In genomic region chr1:209430821-209431259, GRCh38 we compare ENCODE assay signal across 30 cellular contexts.
A peak's percentile ranks its signal among the peaks of the same experiment; 100 is the strongest.
DNase-seq lines count a peak whose midpoint lies in the region; ATAC-seq, FAIRE-seq and TF ChIP-seq lines count a peak whose summit lies in the region.
"Had no signal": no experiment of that assay in that cellular context is flagged by ENCODE, and none has a peak within 500 bp of the region (broad histone marks: within the 10 kb centered on the region; RNA-seq: fewer than 3 reads in every experiment).

No MANE protein-coding gene starts in this region.

- peaks cover 31% of the 10 kb centered on the region for H3K36me3 ChIP-seq in PC-3 (ENCODE audit: low read depth, low read length)
- H3K36me3 ChIP-seq in esophagus (ENCODE audit: control insufficient read depth in 2 of 2, insufficient read depth in 2 of 2, low read length in 1 of 2), result peaks cover 0 to 13% of the 10 kb centered on the region in 2 donors
- H3K36me3 ChIP-seq: esophagus muscularis mucosa, gastroesophageal sphincter, MG63, neutrophil, upper lobe of left lung had no signal

- H3K4me1 ChIP-seq in PC-3 (ENCODE audit: insufficient read depth, low read length) (peaks cover 62% of the 10 kb centered on the region), esophagus (ENCODE audit: control insufficient read depth in 2 of 2, insufficient read depth in 2 of 2, low read length in 1 of 2) (peaks cover 3 to 4% of the 10 kb centered on the region in 2 donors)
- H3K4me1 ChIP-seq: esophagus muscularis mucosa, gastroesophageal sphincter, upper lobe of left lung had no signal

- peak overlapping the region; percentile 88 for H3K4me3 ChIP-seq in PC-3 (ENCODE audit: low read length)
- peak overlapping the region; percentile 66 to 78 for H3K4me3 ChIP-seq in esophagus (ENCODE audit: low read depth in 1 of 2, low read length in 2 of 2)
- H3K4me3 ChIP-seq: A549, esophagus muscularis mucosa, gastroesophageal sphincter, MG63, upper lobe of left lung had no signal

- CTCF ChIA-PET in PC-3 (lab: Charles Lee), result no interaction called here

- POLR2A ChIA-PET in PC-3 (lab: Charles Lee; ENCODE audit: unreplicated experiment), result no interaction called here

- H3K4me3 Mint-ChIP-seq in osteocyte (ENCODE audit: unreplicated experiment), result no peak overlapping the region
- H3K4me3 Mint-ChIP-seq: activated T-cell treated with anti-CD3 and anti-CD28 coated beads, Interleukin-2, amount 50 U/mL, for 4 hours; stimulated activated naive CD8-positive, alpha-beta T cell treated with anti-CD3 and anti-CD28 coated beads, Interleukin-15, amount 100 ng/mL, for 72 hours had no signal

- intact Hi-C loops in PC-3 (cut with micrococcal nuclease), result loop anchor here (10.0 kb wide), 1 partner anchor 356 kb away; no protein-coding TSS in a partner anchor

- ATAC-seq in PC-3, result no peak
- ATAC-seq: A549; activated T-cell treated with anti-CD3 and anti-CD28 coated beads, Interleukin-2, amount 50 U/mL, for 4 hours; gastroesophageal sphincter; Right ventricle myocardium inferior; stimulated activated naive CD8-positive, alpha-beta T cell treated with anti-CD3 and anti-CD28 coated beads, Interleukin-15, amount 100 ng/mL, for 72 hours had no signal

- H3K27ac ChIP-seq in PC-3 (ENCODE audit: low read length) (peak overlapping the region; percentile 88), esophagus (ENCODE audit: low read depth in 2 of 2, low read length in 1 of 2) (peak overlapping the region; percentile 90 to 94)
- H3K27ac ChIP-seq: A549, esophagus muscularis mucosa, gastroesophageal sphincter, HL-60, neutrophil, upper lobe of left lung had no signal

- peaks cover 48% of the 10 kb centered on the region for H3K79me2 ChIP-seq in PC-3 (ENCODE audit: low read length)

- no peaks in the 10 kb centered on the region for H3K27me3 ChIP-seq in PC-3 (ENCODE audit: low read length)
- no peaks in the 10 kb centered on the region for H3K27me3 ChIP-seq in esophagus (ENCODE audit: control insufficient read depth in 1 of 2, insufficient read depth in 2 of 2, low read length in 2 of 2)
- H3K27me3 ChIP-seq: esophagus muscularis mucosa, MG63, upper lobe of left lung had no signal

- peak overlapping the region; percentile 65; the same call in 1 of the 2 replicates for H3K9ac ChIP-seq in PC-3 (ENCODE audit: low read length)

- H3K27ac Mint-ChIP-seq in osteocyte (ENCODE audit: unreplicated experiment), result no peak overlapping the region
- H3K27ac Mint-ChIP-seq: stimulated activated naive CD8-positive, alpha-beta T cell treated with anti-CD3 and anti-CD28 coated beads, Interleukin-15, amount 100 ng/mL, for 72 hours had no signal

- H2AFZ ChIP-seq in PC-3 (ENCODE audit: low read length), result no peak overlapping the region

- TF ChIP-seq CTCF in PC-3 (conservative IDR thresholded peaks at IDR 0.05; ENCODE audit: low read depth, low read length) (no peak), osteocyte (IDR thresholded peaks at IDR 0.05) (no peak)

- no peaks in the 10 kb centered on the region for H3K4me1 Mint-ChIP-seq in osteocyte (ENCODE audit: unreplicated experiment)

- H3K9me2 ChIP-seq in PC-3 (replicated peaks; ENCODE audit: low read length), result no peaks in the 10 kb centered on the region

- no peak for FAIRE-seq in RCC 7860 (lab: Jason Lieb, UNC)
- no peak for FAIRE-seq in H54 (lab: Jason Lieb, UNC)
- FAIRE-seq: A549, GM18507, TTC549 had no signal

- no peak for TF ChIP-seq POLR2A in H54 (IDR thresholded peaks at IDR 0.05; ENCODE audit: low read depth, low read length)

- H3K4me2 ChIP-seq in PC-3 (ENCODE audit: low read length), result peak overlapping the region; percentile 83
- H3K4me2 ChIP-seq: A549 had no signal

- no peaks in the 10 kb centered on the region for H3K9me3 ChIP-seq in PC-3 (ENCODE audit: low read length)
- H3K9me3 ChIP-seq in esophagus (ENCODE audit: control insufficient read depth in 2 of 2, insufficient read depth in 1 of 2, low read depth in 1 of 2, low read length in 1 of 2), result no peaks in the 10 kb centered on the region
- H3K9me3 ChIP-seq: A549, esophagus muscularis mucosa, gastroesophageal sphincter, MG63, neutrophil, upper lobe of left lung had no signal

- no peaks in the 10 kb centered on the region for H3K36me3 Mint-ChIP-seq in osteocyte (ENCODE audit: unreplicated experiment)

- H4K20me1 ChIP-seq in PC-3 (ENCODE audit: low read length), result no peaks in the 10 kb centered on the region

- peaks cover 42% of the 10 kb centered on the region for H3F3A ChIP-seq in PC-3 (ENCODE audit: low read length, unreplicated experiment)

- H3K9me3 Mint-ChIP-seq in osteocyte (ENCODE audit: unreplicated experiment), result no peaks in the 10 kb centered on the region
- H3K9me3 Mint-ChIP-seq: activated T-cell treated with anti-CD3 and anti-CD28 coated beads, Interleukin-2, amount 50 U/mL, for 4 hours; stimulated activated naive CD8-positive, alpha-beta T cell treated with anti-CD3 and anti-CD28 coated beads, Interleukin-15, amount 100 ng/mL, for 72 hours had no signal

- BruUV-seq in PC-3 (replicated peaks; lab: Mats Ljungman, UMichigan), result no TSS peak

- DNase-seq in DMS79 (lab: John Stamatoyannopoulos, UW), result peak; percentile 27
- DNase-seq in PC-3, result no peak
- peak; percentile 68 for DNase-seq in osteocyte (ENCODE audit: extremely low spot score, unreplicated experiment)
- DNase-seq in NCI-H2171 (lab: John Stamatoyannopoulos, UW), result no peak
- DNase-seq in RCC 7860 (ENCODE audit: low spot score), result no peak
- DNase-seq in Ammon's horn (ENCODE audit: low spot score), result no peak
- no peak for DNase-seq in H54 (ENCODE audit: insufficient read length, low spot score)
- DNase-seq: activated CD8-positive, alpha-beta memory T cell treated with anti-CD3 and anti-CD28 coated beads for 24 hours; activated naive CD4-positive, alpha-beta T cell treated with Interleukin-2 at 50 U/mL for 16 hours; activated T-cell treated with anti-CD3 and anti-CD28 coated beads, Interleukin-2, amount 50 U/mL, for 4 hours; amygdala; caudate nucleus; HCEC 1CT; kidney glomerular epithelial cell; MG63; NCI-H1436; NCI-H69; retina; stimulated activated CD4-positive, alpha-beta T cell treated with anti-CD3 and anti-CD28 coated beads, Interleukin-12 subunit alpha, Interleukin-12 subunit beta, amount 100 ng/mL, for 4 hours; stimulated activated naive CD8-positive, alpha-beta T cell treated with anti-CD3 and anti-CD28 coated beads, Interleukin-15, amount 100 ng/mL, for 72 hours; upper lobe of left lung had no signal

- peaks cover 56% of the 10 kb centered on the region for H3K27me3 Mint-ChIP-seq in osteocyte (ENCODE audit: unreplicated experiment)

- 59 to 74% methylated on average over 5 of the region's 5 CpGs for WGBS in esophagus, 2 donors

Comparison
In these comparisons a context has a peak if more than half of its experiments do, and no peak if none do; other contexts are left out.
1. DNase-seq: peak in DMS79 (single experiment) and osteocyte (single experiment); none in PC-3 (single experiment), NCI-H2171 (single experiment), RCC 7860 (single experiment), Ammon's horn (single experiment) and H54 (single experiment).